1 cellular context compared by ENCODE assay signal in genomic region chr12:93417967-93418480, GRCh38.
TF ChIP-seq lines count a peak whose summit lies in the region.

No MANE protein-coding gene starts in this region.

TF ChIP-seq in IMR-90, 13 proteins besides CTCF, POLR2A, EP300 and RAD21:
- TF ChIP-seq SMC3 (IDR thresholded peaks at IDR 0.05; ENCODE audit: low read depth, low read length) (no peak), RFX5 (IDR thresholded peaks at IDR 0.05; ENCODE audit: low read depth, low read length) (no peak), MAFK (IDR thresholded peaks at IDR 0.05; ENCODE audit: low read depth, low read length) (no peak), BHLHE40 (IDR thresholded peaks at IDR 0.05; ENCODE audit: low read depth, low read length) (no peak), ELK1 (IDR thresholded peaks at IDR 0.05; ENCODE audit: borderline replicate concordance, low read depth, low read length) (no peak), NFE2L2 (IDR thresholded peaks at IDR 0.05; ENCODE audit: low read depth, low read length) (no peak), CHD1 (IDR thresholded peaks at IDR 0.05; ENCODE audit: low read depth, low read length) (no peak), MAZ (IDR thresholded peaks at IDR 0.05; ENCODE audit: borderline replicate concordance, low read depth, low read length) (no peak), FOS (IDR thresholded peaks at IDR 0.05; ENCODE audit: low read depth, low read length) (no peak), MXI1 (IDR thresholded peaks at IDR 0.05; ENCODE audit: borderline replicate concordance, low read depth, low read length) (no peak), RCOR1 (IDR thresholded peaks at IDR 0.05; ENCODE audit: insufficient replicate concordance, low read length) (no peak), CEBPB (IDR thresholded peaks at IDR 0.05; ENCODE audit: low read depth, low read length) (no peak), USF2 (IDR thresholded peaks at IDR 0.05; ENCODE audit: low read depth, low read length) (no peak)
